8 cellular contexts compared by ENCODE assay signal in the genomic region with DNA sequence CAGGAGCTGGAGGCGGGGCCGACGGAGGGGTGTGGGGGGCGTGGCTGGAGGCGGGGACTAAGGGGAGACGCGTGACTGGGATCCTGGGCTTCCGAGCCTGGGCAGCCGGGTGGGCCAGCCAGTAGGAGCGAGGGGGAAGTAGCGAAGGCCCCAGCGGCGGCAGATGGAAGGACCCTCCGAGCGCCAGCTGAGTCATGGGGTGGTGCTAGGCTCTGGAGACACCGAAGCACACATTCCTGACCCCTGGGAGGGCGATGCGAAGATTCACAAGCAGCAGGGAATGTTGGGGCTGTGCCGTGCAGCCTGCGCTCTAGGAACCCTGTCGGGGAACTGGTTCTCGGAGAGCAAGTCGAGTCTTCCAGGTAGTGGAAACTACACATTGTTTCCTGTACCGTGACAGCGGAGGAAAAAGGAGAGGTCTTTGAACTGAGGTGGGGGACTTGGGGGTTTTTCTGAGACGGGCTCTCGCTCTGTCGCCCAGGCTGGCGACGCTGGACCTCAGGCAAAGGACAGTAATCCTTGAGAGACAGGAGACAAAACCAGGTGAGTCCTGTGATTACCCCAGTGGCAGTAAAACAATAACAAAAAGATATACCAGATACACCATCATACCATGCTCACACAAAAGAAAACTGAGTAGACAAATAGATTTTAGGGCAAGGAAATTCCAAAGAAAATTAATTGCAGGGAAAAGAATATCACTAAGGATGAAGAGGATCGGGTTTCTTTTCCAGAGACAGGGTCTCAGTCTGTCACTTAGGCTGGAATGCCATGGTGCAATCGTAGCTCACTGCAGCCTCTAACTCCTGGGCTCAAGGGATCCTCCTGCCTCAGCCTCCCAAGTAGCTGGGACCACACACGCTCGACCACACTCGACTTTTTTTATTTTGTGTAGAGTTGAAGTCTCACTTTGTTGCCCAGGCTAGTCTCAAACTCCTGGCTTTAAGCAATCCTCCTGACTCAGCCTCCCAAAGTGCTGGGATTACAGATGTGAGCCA. TPM values are rescaled to one million over a fixed set of nuclear protein-coding genes. Genes with fewer than 3 reads are reported as not detected.
A peak's percentile ranks its signal among the peaks of the same experiment; 100 is the strongest.
DNase-seq lines count a peak whose midpoint lies in the region; ATAC-seq, FAIRE-seq and TF ChIP-seq lines count a peak whose summit lies in the region.

No MANE protein-coding gene starts in this region.

- intact Hi-C loops in heart right ventricle (cut with DNase I): loop anchor here in 4 of 10 donors (1.0 to 10.0 kb wide), 7 partner anchors 63 to 569 kb away; a partner anchor contains a TSS
- intact Hi-C loops in cardiac septum (cut with DNase I): loop anchor here (2.0 to 5.0 kb wide), 4 partner anchors 41 to 569 kb away; a partner anchor contains a TSS

- H3K4ac ChIP-seq in neuronal stem cell (ENCODE audit: low read length): no peak overlapping the region

- no peaks in the 10 kb centered on the region for H3K27me3 ChIP-seq in heart right ventricle
- H3K27me3 ChIP-seq in NT2/D1 (ENCODE audit: insufficient read depth, insufficient read length): no peaks in the 10 kb centered on the region
- no peaks in the 10 kb centered on the region for H3K27me3 ChIP-seq in neuronal stem cell (ENCODE audit: control insufficient read depth in 3 of 3, insufficient read depth in 3 of 3, low read depth in 1 of 3, low read length in 3 of 3)

- no peak overlapping the region for H4K8ac ChIP-seq in neuronal stem cell (ENCODE audit: low read depth, low read length)

- no peak for DNase-seq in heart right ventricle
- DNase-seq in cardiac septum (ENCODE audit: low spot score): no peak
- no peak for DNase-seq in NT2/D1 (ENCODE audit: low read depth, low spot score)
- DNase-seq in effector memory CD8-positive, alpha-beta T cell: no peak
- no peak for DNase-seq in neuronal stem cell (ENCODE audit: low spot score)
- no peak for DNase-seq in D721Med (ENCODE audit: insufficient read length, low spot score)

- H3K23ac ChIP-seq in neuronal stem cell (ENCODE audit: low read depth, low read length, poor library complexity): peak overlapping the region; percentile 60

- no peak overlapping the region for H3K14ac ChIP-seq in neuronal stem cell (ENCODE audit: low read length)

- H2AFZ ChIP-seq in neuronal stem cell (ENCODE audit: low read length): peak overlapping the region; percentile 91

- H2BK120ac ChIP-seq in neuronal stem cell (ENCODE audit: low read depth, low read length): no peak overlapping the region

- FAIRE-seq in D721Med (lab: Jason Lieb, UNC): no peak

- no peak overlapping the region for H4K91ac ChIP-seq in neuronal stem cell (ENCODE audit: low read depth, low read length, poor library complexity)

- peak overlapping the region; percentile 66 for H3K9ac ChIP-seq in NT2/D1 (ENCODE audit: insufficient read length, low read depth)
- no peak overlapping the region for H3K9ac ChIP-seq in neuronal stem cell (ENCODE audit: low read depth, low read length, poor library complexity)

- H3K4me2 ChIP-seq in neuronal stem cell (ENCODE audit: insufficient read depth, low read length, poor library complexity, severe bottlenecking): peak overlapping the region; percentile 74

- peak in 6 of 9 donors; percentile 6 to 40 (median 28) for TF ChIP-seq CTCF in heart right ventricle (IDR thresholded peaks at IDR 0.05)
- no peak for TF ChIP-seq CTCF in D721Med (IDR thresholded peaks at IDR 0.05; ENCODE audit: insufficient read depth, missing control alignments)

- H3K27me3 Mint-ChIP-seq in effector memory CD8-positive, alpha-beta T cell: no peaks in the 10 kb centered on the region

- no peak overlapping the region for H2BK5ac ChIP-seq in neuronal stem cell (ENCODE audit: low read length)

- ATAC-seq in heart right ventricle: peak in 1 of 8 donors; percentile 0
- ATAC-seq in HG02885 (IDR thresholded peaks at IDR 0.05; ENCODE audit: poor library complexity, unreplicated experiment): peak; percentile 62
- no peak for ATAC-seq in effector memory CD8-positive, alpha-beta T cell (replicated peaks)
- no peak for ATAC-seq in HG03135 (IDR thresholded peaks at IDR 0.05; ENCODE audit: unreplicated experiment)

- no peak overlapping the region for H2BK12ac ChIP-seq in neuronal stem cell (ENCODE audit: low read length)

- H3K27ac Mint-ChIP-seq in effector memory CD8-positive, alpha-beta T cell: peak overlapping the region; percentile 88

- H3K27ac ChIP-seq in heart right ventricle (peak overlapping the region in 9 of 10 donors; percentile 61 to 90 (median 75)), neuronal stem cell (replicated peaks; ENCODE audit: low read length) (peak overlapping the region; percentile 97)

- H3K9me3 ChIP-seq in heart right ventricle: peaks cover 0 to 8% (median 0%) of the 10 kb centered on the region in 11 donors
- no peaks in the 10 kb centered on the region for H3K9me3 ChIP-seq in NT2/D1 (ENCODE audit: insufficient read depth, low read length)
- H3K9me3 ChIP-seq in neuronal stem cell (replicated peaks in 1 of 2; ENCODE audit: control insufficient read depth in 2 of 2, insufficient read depth in 1 of 2, low read depth in 1 of 2, low read length in 2 of 2): peaks cover 0 to 5% of the 10 kb centered on the region in 2 donors

- H3K9me3 Mint-ChIP-seq in effector memory CD8-positive, alpha-beta T cell: no peaks in the 10 kb centered on the region

- no peak overlapping the region for H2AK5ac ChIP-seq in neuronal stem cell (ENCODE audit: low read depth, low read length)

- peak overlapping the region; percentile 10 to 94 (median 78) for H3K4me3 ChIP-seq in heart right ventricle
- H3K4me3 ChIP-seq in NT2/D1 (ENCODE audit: insufficient read length, low read depth): peak overlapping the region; percentile 36
- peak overlapping the region; percentile 50 to 87 for H3K4me3 ChIP-seq in neuronal stem cell (ENCODE audit: low read length in 2 of 2)

- H3K79me1 ChIP-seq in neuronal stem cell (ENCODE audit: low read depth, low read length): peaks cover 4% of the 10 kb centered on the region

- H3K36me3 ChIP-seq in heart right ventricle (peaks cover 0 to 9% (median 0%) of the 10 kb centered on the region in 9 donors), NT2/D1 (ENCODE audit: insufficient read depth, insufficient read length, low read length) (peaks cover 20% of the 10 kb centered on the region), neuronal stem cell (replicated peaks in 1 of 2; ENCODE audit: control insufficient read depth in 2 of 2, insufficient read depth in 2 of 2, low read length in 2 of 2) (peaks cover 0 to 17% of the 10 kb centered on the region in 2 donors)

- H3K4me3 Mint-ChIP-seq in effector memory CD8-positive, alpha-beta T cell: peak overlapping the region; percentile 88

- H3K4me1 ChIP-seq in heart right ventricle (peaks cover 0 to 47% (median 32%) of the 10 kb centered on the region in 9 donors), NT2/D1 (ENCODE audit: insufficient read depth, insufficient read length) (peaks cover 8% of the 10 kb centered on the region), neuronal stem cell (ENCODE audit: control insufficient read depth in 2 of 2, insufficient read depth in 1 of 2, low read depth in 1 of 2, low read length in 2 of 2) (peaks cover 2 to 3% of the 10 kb centered on the region in 2 donors)

- peaks cover 18% of the 10 kb centered on the region for H3K36me3 Mint-ChIP-seq in effector memory CD8-positive, alpha-beta T cell (ENCODE audit: insufficient read depth)

- H3K18ac ChIP-seq in neuronal stem cell (ENCODE audit: low read length): peak overlapping the region; percentile 98

- WGBS in heart right ventricle, 2 donors: 13% methylated on average over 31 to 35 of the region's 35 CpGs
- WGBS in neuronal stem cell (ENCODE audit: extremely low coverage in 2 of 2, insufficient read length in 2 of 2, insufficient replicate concordance in 1 of 2), 2 donors: no CpG with 5 or more reads among the region's 35 CpGs

- H2BK15ac ChIP-seq in neuronal stem cell (ENCODE audit: low read length): no peak overlapping the region

- peaks cover 31 to 37% of the 10 kb centered on the region in 2 donors for H3K4me1 Mint-ChIP-seq in effector memory CD8-positive, alpha-beta T cell (ENCODE audit: low read depth in 2 of 2)

RNA-seq across cellular contexts. Expression of a gene that starts 0.8 kb away (rescaled TPM):
- 100 to 1,000 TPM; 126 to 176 (median 145) TPM for total RNA-seq in heart right ventricle
- 10 to 100 TPM; 48.1 to 60.4 TPM for polyA plus RNA-seq in heart right ventricle
- 110 TPM for total RNA-seq in cardiac septum
- polyA plus RNA-seq in neuronal stem cell (2013, experiment 1 of 2): 21.0 TPM
- polyA plus RNA-seq in neuronal stem cell (2013, experiment 2 of 2): 20.1 TPM

RNA-seq across cellular contexts. Expression of a gene that starts 29.9 kb away (rescaled TPM):
- total RNA-seq in heart right ventricle (1 to 10 TPM in 6 of 10 donors, under 1 TPM in 4; 0.38 to 2.2 (median 1.4) TPM), cardiac septum (2.9 TPM)
- polyA plus RNA-seq in heart right ventricle: 1 to 10 TPM; 1.5 to 2.4 TPM
- 7.4 TPM for polyA plus RNA-seq in neuronal stem cell (2013, experiment 1 of 2)
- 8.5 TPM for polyA plus RNA-seq in neuronal stem cell (2013, experiment 2 of 2)
